In genomic region chr10:92690211-92691041, GRCh38 we compare ENCODE assay signal across 1 cellular context.
TF ChIP-seq lines count a peak whose summit lies in the region.

No MANE protein-coding gene starts in this region.

TF ChIP-seq in HEK293, 187 proteins besides CTCF, POLR2A, EP300 and RAD21 (continued from another document):
- TF ChIP-seq SP7 (tag by site-specific recombination; IDR thresholded peaks at IDR 0.05) (peak; percentile 51; the same call in 1 of the 2 replicates), ZNF785 (tag by site-specific recombination; IDR thresholded peaks at IDR 0.05) (0 out of 2 replicates have a peak, but pooled peaks have one; percentile 30), ZNF416 (tag by site-specific recombination; IDR thresholded peaks at IDR 0.05) (no peak), ZNF670 (tag by site-specific recombination; IDR thresholded peaks at IDR 0.05; ENCODE audit: low read depth) (no peak), ZNF48 (tag by site-specific recombination; IDR thresholded peaks at IDR 0.05) (no peak), ZFHX2 (tag by site-specific recombination; conservative IDR thresholded peaks at IDR 0.05) (peak; percentile 87), ZNF677 (tag by site-specific recombination; IDR thresholded peaks at IDR 0.05) (no peak), GFI1B (tag by site-specific recombination; IDR thresholded peaks at IDR 0.05) (no peak), ZNF362 (tag by site-specific recombination; IDR thresholded peaks at IDR 0.05) (no peak), FEZF1 (tag by site-specific recombination; IDR thresholded peaks at IDR 0.05) (peak; percentile 32; the same call in 1 of the 2 replicates), ZIC2 (tag by site-specific recombination; IDR thresholded peaks at IDR 0.05) (peak; percentile 54), ZNF660 (tag by site-specific recombination; IDR thresholded peaks at IDR 0.05) (0 out of 2 replicates have a peak, but pooled peaks have one; percentile 25), ZFP69B (tag by site-specific recombination; IDR thresholded peaks at IDR 0.05) (no peak), ZNF830 (tag by site-specific recombination; IDR thresholded peaks at IDR 0.05; ENCODE audit: low read depth) (no peak), GLIS1 (tag by site-specific recombination; IDR thresholded peaks at IDR 0.05) (peak; percentile 76), KLF8 (tag by site-specific recombination; IDR thresholded peaks at IDR 0.05) (peak; percentile 50; the same call in 1 of the 2 replicates), ZNF202 (tag by site-specific recombination; IDR thresholded peaks at IDR 0.05; ENCODE audit: borderline replicate concordance) (peak; percentile 56; the same call in 1 of the 2 replicates), ZNF19 (tag by site-specific recombination; IDR thresholded peaks at IDR 0.05; ENCODE audit: low read depth) (no peak), ZNF248 (tag by site-specific recombination; IDR thresholded peaks at IDR 0.05) (no peak), ZNF157 (tag by site-specific recombination; IDR thresholded peaks at IDR 0.05) (no peak), ZBTB8A (tag by site-specific recombination; IDR thresholded peaks at IDR 0.05) (peak; percentile 57; the same call in 1 of the 2 replicates), OSR2 (tag by site-specific recombination; IDR thresholded peaks at IDR 0.05) (no peak), ZNF571 (tag by site-specific recombination; IDR thresholded peaks at IDR 0.05) (no peak), ZNF518A (tag by site-specific recombination; conservative IDR thresholded peaks at IDR 0.05; ENCODE audit: low read depth) (no peak), ZNF266 (tag by site-specific recombination; IDR thresholded peaks at IDR 0.05; ENCODE audit: low read depth) (no peak), ZNF561 (tag by site-specific recombination; IDR thresholded peaks at IDR 0.05; ENCODE audit: borderline replicate concordance) (no peak), ZNF449 (tag by site-specific recombination; IDR thresholded peaks at IDR 0.05) (no peak)
